12 cellular contexts compared by ENCODE assay signal in the genomic region with DNA sequence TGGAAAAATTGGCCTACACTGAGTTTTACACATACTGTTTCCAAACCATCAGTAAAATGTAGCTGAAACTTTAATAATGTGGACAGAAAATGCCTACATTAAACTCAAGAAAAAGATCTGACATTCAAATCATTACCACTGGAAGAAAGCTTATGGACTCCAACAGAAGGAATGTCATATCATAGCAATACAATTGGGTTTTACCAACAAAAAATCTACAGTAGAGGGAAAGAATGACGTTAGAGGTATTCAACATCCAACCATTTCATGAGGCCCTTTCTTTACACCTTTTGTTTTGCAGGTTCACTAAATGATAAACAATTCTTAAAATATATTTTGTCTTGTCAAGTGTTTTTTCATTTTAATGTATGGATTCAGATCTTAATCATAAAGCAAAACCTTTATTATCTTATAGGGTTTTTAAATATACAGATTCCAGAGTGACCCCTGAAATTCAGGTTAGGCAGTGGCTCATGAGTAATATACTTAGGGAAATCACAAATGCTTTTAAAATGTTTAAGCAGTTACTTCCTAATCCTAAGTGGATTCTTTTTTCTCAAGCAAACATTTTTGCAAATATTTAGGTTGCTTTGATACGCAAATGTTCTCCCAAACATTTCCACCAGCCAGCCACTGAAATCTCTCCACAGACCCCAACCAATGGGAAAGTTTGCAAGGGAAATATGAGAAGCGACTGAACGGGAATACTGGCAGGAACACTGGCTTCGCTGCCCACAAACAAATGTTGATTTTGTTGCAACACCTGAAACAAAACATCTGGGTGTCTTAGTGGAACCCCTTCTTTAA.
A peak's percentile ranks its signal among the peaks of the same experiment; 100 is the strongest.
DNase-seq lines count a peak whose midpoint lies in the region; ATAC-seq, FAIRE-seq and TF ChIP-seq lines count a peak whose summit lies in the region.
"Had no signal": no experiment of that assay in that cellular context is flagged by ENCODE, and none has a peak within 500 bp of the region (broad histone marks: within the 10 kb centered on the region; RNA-seq: fewer than 3 reads in every experiment).

No MANE protein-coding gene starts in this region.

- FAIRE-seq in frontal cortex (lab: Jason Lieb, UNC): no peak
- FAIRE-seq: H54 had no signal

- DNase-seq in HFF-Myc (ENCODE audit: extremely low read depth, low read depth): no peak
- no peak for DNase-seq in SK-N-MC (ENCODE audit: low read depth, low spot score)
- DNase-seq in activated T-cell treated with anti-CD3 and anti-CD28 coated beads, Interleukin-2, amount 50 U/mL, for 72 hours: no peak
- no peak for DNase-seq in activated gamma-delta T cell treated with Interleukin-2 at 50 U/mL for 16 hours
- no peak for DNase-seq in frontal cortex (ENCODE audit: low spot score in 2 of 2)
- no peak for DNase-seq in DMS153 treated with DMSO at 0.1 percent for 48 hours (lab: John Stamatoyannopoulos, UW; ENCODE audit: unreplicated experiment)
- DNase-seq: central memory CD4-positive, alpha-beta T cell; NCI-H2081 treated with DMSO at 0.1 percent for 48 hours; SW 1271 had no signal

- H3K27ac ChIP-seq in SK-N-MC: peak overlapping the region; percentile 42; the same call in 1 of the 2 replicates

- H3K27me3 ChIP-seq in iPS-15b (ENCODE audit: control insufficient read depth, insufficient read depth, low read length): no peaks in the 10 kb centered on the region

- H3K9me3 Mint-ChIP-seq in stimulated activated memory B cell treated with anti-CD40 and anti-IgM and Interleukin-4, amounts not matched to agents 10 μg/mL and 1 μg/mL and 100 μg/mL, for 72 hours: no peaks in the 10 kb centered on the region
- no peaks in the 10 kb centered on the region for H3K9me3 Mint-ChIP-seq in activated T-cell treated with anti-CD3 and anti-CD28 coated beads, Interleukin-2, amount 50 U/mL, for 72 hours

- peaks cover 9% of the 10 kb centered on the region for H3K27me3 Mint-ChIP-seq in stimulated activated memory B cell treated with anti-CD40 and anti-IgM and Interleukin-4, amounts not matched to agents 10 μg/mL and 1 μg/mL and 100 μg/mL, for 72 hours
- peaks cover 10% of the 10 kb centered on the region for H3K27me3 Mint-ChIP-seq in activated T-cell treated with anti-CD3 and anti-CD28 coated beads, Interleukin-2, amount 50 U/mL, for 72 hours (ENCODE audit: low read depth)

- H3K9me3 ChIP-seq in SK-N-MC (ENCODE audit: low read depth, low read length): no peaks in the 10 kb centered on the region
- no peaks in the 10 kb centered on the region for H3K9me3 ChIP-seq in iPS-15b (ENCODE audit: control insufficient read depth, insufficient read depth, low read length)

- H3K36me3 ChIP-seq in SK-N-MC (ENCODE audit: insufficient read depth, low read length): no peaks in the 10 kb centered on the region
- no peaks in the 10 kb centered on the region for H3K36me3 ChIP-seq in iPS-15b (ENCODE audit: control insufficient read depth, insufficient read depth, low read length)

- H3K9ac ChIP-seq in SK-N-MC (ENCODE audit: insufficient read length) (no peak overlapping the region), iPS-15b (ENCODE audit: low read depth, low read length) (no peak overlapping the region)

- no peak for ATAC-seq in stimulated activated memory B cell treated with anti-CD40 and anti-IgM and Interleukin-4, amounts not matched to agents 10 μg/mL and 1 μg/mL and 100 μg/mL, for 72 hours
- ATAC-seq in activated T-cell treated with anti-CD3 and anti-CD28 coated beads, Interleukin-2, amount 50 U/mL, for 72 hours (replicated peaks in 1 of 2): no peak

- H3K4me1 ChIP-seq in iPS-15b (ENCODE audit: control insufficient read depth, insufficient read depth, low read length): peaks cover 39% of the 10 kb centered on the region

- peaks cover 50% of the 10 kb centered on the region for H3K4me1 Mint-ChIP-seq in stimulated activated memory B cell treated with anti-CD40 and anti-IgM and Interleukin-4, amounts not matched to agents 10 μg/mL and 1 μg/mL and 100 μg/mL, for 72 hours
- H3K4me1 Mint-ChIP-seq in activated T-cell treated with anti-CD3 and anti-CD28 coated beads, Interleukin-2, amount 50 U/mL, for 72 hours (ENCODE audit: low read depth): peaks cover 12% of the 10 kb centered on the region

- peak overlapping the region; percentile 93 for H3K27ac Mint-ChIP-seq in stimulated activated memory B cell treated with anti-CD40 and anti-IgM and Interleukin-4, amounts not matched to agents 10 μg/mL and 1 μg/mL and 100 μg/mL, for 72 hours
- no peak overlapping the region for H3K27ac Mint-ChIP-seq in activated T-cell treated with anti-CD3 and anti-CD28 coated beads, Interleukin-2, amount 50 U/mL, for 72 hours

- H3K4me3 ChIP-seq in HFF-Myc (replicated peaks; ENCODE audit: low read depth, low read length): peak overlapping the region; percentile 37
- H3K4me3 ChIP-seq in SK-N-MC: peak overlapping the region; percentile 78; the same call in 1 of the 2 replicates
- H3K4me3 ChIP-seq in iPS-15b (ENCODE audit: low read depth, low read length): peak overlapping the region; percentile 0

- TF ChIP-seq CTCF in HFF-Myc (IDR thresholded peaks at IDR 0.05; ENCODE audit: low read depth, low read length, missing control alignments): no peak

- no peaks in the 10 kb centered on the region for H3K36me3 Mint-ChIP-seq in stimulated activated memory B cell treated with anti-CD40 and anti-IgM and Interleukin-4, amounts not matched to agents 10 μg/mL and 1 μg/mL and 100 μg/mL, for 72 hours
- no peaks in the 10 kb centered on the region for H3K36me3 Mint-ChIP-seq in activated T-cell treated with anti-CD3 and anti-CD28 coated beads, Interleukin-2, amount 50 U/mL, for 72 hours (ENCODE audit: insufficient read depth in 2 of 2)

- H3K4me3 Mint-ChIP-seq in stimulated activated memory B cell treated with anti-CD40 and anti-IgM and Interleukin-4, amounts not matched to agents 10 μg/mL and 1 μg/mL and 100 μg/mL, for 72 hours: peak overlapping the region; percentile 53
- H3K4me3 Mint-ChIP-seq in activated T-cell treated with anti-CD3 and anti-CD28 coated beads, Interleukin-2, amount 50 U/mL, for 72 hours: no peak overlapping the region

Comparison
In these comparisons a context has a peak if more than half of its experiments do, and no peak if none do; other contexts are left out.
1. H3K4me3 ChIP-seq: peak in every context shown above with its lines; median percentile 78 in SK-N-MC; 37 in HFF-Myc; 0 in iPS-15b.